ENCODE assay signal across 5 cellular contexts in genomic region chr5:154750641-154751040, GRCh38. TPM values are rescaled to one million over a fixed set of nuclear protein-coding genes. Genes with fewer than 3 reads are reported as not detected.
A peak's percentile ranks its signal among the peaks of the same experiment; 100 is the strongest.
DNase-seq lines count a peak whose midpoint lies in the region; ATAC-seq, FAIRE-seq and TF ChIP-seq lines count a peak whose summit lies in the region.
"Not testable (repeated sequence)": the region's sequence is repeated elsewhere in the genome, so short reads cannot be mapped to it uniquely, and the experiment has no call there.

No MANE protein-coding gene starts in this region.

- 80% methylated on average over 2 of the region's 2 CpGs for WGBS in K562 (ENCODE audit: insufficient coverage, low coverage, missing lambda C conversion rate)
- 87% methylated on average over 2 of the region's 2 CpGs for WGBS in HepG2 (ENCODE audit: low lambda C conversion rate)

- TF ChIP-seq POLR2A in K562 (conservative IDR thresholded peaks at IDR 0.05); HepG2 (IDR thresholded peaks at IDR 0.05; ENCODE audit: insufficient read depth in 1 of 2, low read depth in 2 of 2, low read length in 2 of 2): not testable (repeated sequence)

- not testable (repeated sequence) for H3K4me3 Mint-ChIP-seq in WTC11

- not testable (repeated sequence) for FAIRE-seq in K562 (lab: Jason Lieb, UNC); HepG2 (lab: Jason Lieb, UNC)

- H3K27me3 ChIP-seq in K562 (ENCODE audit: control insufficient read depth in 2 of 2, insufficient read depth in 2 of 2, low read length in 2 of 2); HepG2 (ENCODE audit: control insufficient read depth in 1 of 2, insufficient read depth in 2 of 2, low read length in 2 of 2): not testable (repeated sequence)

- not testable (repeated sequence) for H3K9me1 ChIP-seq in K562 (ENCODE audit: control insufficient read depth, insufficient read depth, low read length)

- not testable (repeated sequence) for TF ChIP-seq RAD21 in K562 (CRISPR knock-in tag; conservative IDR thresholded peaks at IDR 0.05 in 1 of 2, IDR thresholded peaks at IDR 0.05 in 1 of 2); HepG2 (CRISPR knock-in tag; IDR thresholded peaks at IDR 0.05)

- not testable (repeated sequence) for H3K27ac Mint-ChIP-seq in WTC11

- not testable (repeated sequence) for H3K4me2 ChIP-seq in K562 (ENCODE audit: insufficient read depth, low read length); HepG2 (ENCODE audit: low read depth, low read length)

- POLR2A ChIA-PET in HEK293 (lab: Yijun Ruan, JAX); WTC11 (lab: Charles Lee); HepG2 (lab: Yijun Ruan, JAX): not testable (repeated sequence)
- POLR2A ChIA-PET in K562 (lab: Yijun Ruan, JAX) = interaction anchor here (0.6 kb wide), 1 partner anchor 16 kb away, joined by 5 read pairs; no protein-coding TSS in a partner anchor

- ATAC-seq in WTC11, K562, HepG2: not testable (repeated sequence)

- not testable (repeated sequence) for H3K36me3 ChIP-seq in HEK293 (ENCODE audit: control insufficient read depth in 2 of 2, insufficient read depth in 1 of 2, low read length in 2 of 2); K562 (ENCODE audit: control insufficient read depth, insufficient read depth, low read length); HepG2 (replicated peaks in 1 of 2; ENCODE audit: control insufficient read depth in 1 of 2, insufficient read depth in 2 of 2, low read length in 2 of 2)

- peaks cover 21% of the 10 kb centered on the region for H3K79me2 ChIP-seq in K562 (ENCODE audit: control insufficient read depth, insufficient read depth, low read length)
- not testable (repeated sequence) for H3K79me2 ChIP-seq in HepG2 (ENCODE audit: insufficient read depth, low read length)

- TF ChIP-seq CTCF in HEK293 (tag by site-specific recombination; IDR thresholded peaks at IDR 0.05); WTC11 (IDR thresholded peaks at IDR 0.05); K562 (IDR thresholded peaks at IDR 0.05 in 2 of 3, conservative IDR thresholded peaks at IDR 0.05 in 1 of 3; ENCODE audit: insufficient read depth in 2 of 3, low read depth in 1 of 3, low read length in 3 of 3); HepG2 (CRISPR knock-in tag; IDR thresholded peaks at IDR 0.05): not testable (repeated sequence)

- H3K9me3 Mint-ChIP-seq in WTC11 = not testable (repeated sequence)

- H3K27me3 Mint-ChIP-seq in WTC11 (ENCODE audit: low read depth) = not testable (repeated sequence)

- not testable (repeated sequence) for DNase-seq in WTC11 (ENCODE audit: low spot score); K562 (ENCODE audit: extremely low read depth in 1 of 4, low spot score in 3 of 4); HepG2 (ENCODE audit: low spot score)
- DNase-seq in activated effector memory CD4-positive, alpha-beta T cell treated with anti-CD3 and anti-CD28 coated beads, Interleukin-2, amount 50 U/mL, for 16 hours = peak; percentile 10

- not testable (repeated sequence) for BruUV-seq in K562 (replicated peaks; lab: Mats Ljungman, UMichigan); HepG2 (replicated peaks; lab: Mats Ljungman, UMichigan)

- H3K27ac ChIP-seq in HEK293 (ENCODE audit: extremely low read depth, low read depth, low read length); K562 (ENCODE audit: extremely low read depth, low read depth, low read length); HepG2 (ENCODE audit: extremely low read length, insufficient read depth, low read length): not testable (repeated sequence)

- H3K4me1 Mint-ChIP-seq in WTC11 = peaks cover 36% of the 10 kb centered on the region

- in situ Hi-C loops in K562 (cut with MboI) = not testable (repeated sequence)
- in situ Hi-C loops in HepG2 (cut with HindIII; ENCODE audit: extremely low pct_ligation_motif_present, low pct_unique_long_range_greater_than_20kb) = loop anchor here (10.0 kb wide), 1 partner anchor 96 kb away; no protein-coding TSS in a partner anchor

- H3K4me1 ChIP-seq in HEK293 (ENCODE audit: control insufficient read depth, insufficient read depth, low read length) = not testable (repeated sequence)
- peaks cover 12 to 21% of the 10 kb centered on the region in 2 experiments for H3K4me1 ChIP-seq in K562 (replicated peaks in 1 of 2; ENCODE audit: control insufficient read depth in 2 of 2, insufficient read depth in 2 of 2, low read length in 2 of 2)
- H3K4me1 ChIP-seq in HepG2 (ENCODE audit: insufficient read depth, low read length) = peaks cover 29% of the 10 kb centered on the region

- H4K20me1 ChIP-seq in K562 (replicated peaks; ENCODE audit: control insufficient read depth, insufficient read depth, low read length); HepG2 (ENCODE audit: insufficient read depth, low read length): not testable (repeated sequence)

- not testable (repeated sequence) for H3K4me3 ChIP-seq in HEK293 (ENCODE audit: low read depth, low read length); K562; HepG2 (replicated peaks in 1 of 3; ENCODE audit: insufficient read depth in 1 of 3, low read depth in 2 of 3, low read length in 3 of 3)

- intact Hi-C loops in K562 (cut with micrococcal nuclease); HepG2 (cut with micrococcal nuclease; ENCODE audit: unreplicated experiment): not testable (repeated sequence)

- not testable (repeated sequence) for H3K36me3 Mint-ChIP-seq in WTC11

- H3K9me3 ChIP-seq in HEK293 (ENCODE audit: control insufficient read depth, insufficient read depth, low read depth, low read length); K562 (replicated peaks; ENCODE audit: control insufficient read depth, insufficient read depth, low read depth, low read length); HepG2 (ENCODE audit: low read length): not testable (repeated sequence)

- not testable (repeated sequence) for TF ChIP-seq EP300 in K562 (IDR thresholded peaks at IDR 0.05; ENCODE audit: low read length); HepG2 (IDR thresholded peaks at IDR 0.05; ENCODE audit: low read depth in 2 of 2, low read length in 2 of 2); HepG2 (CRISPR knock-in tag; IDR thresholded peaks at IDR 0.05; ENCODE audit: borderline replicate concordance)

- H2AFZ ChIP-seq in K562 (ENCODE audit: low read depth, low read length); HepG2 (ENCODE audit: low read length): not testable (repeated sequence)

- H3K9ac ChIP-seq in K562 (ENCODE audit: insufficient read depth in 1 of 2, low read depth in 2 of 2, low read length in 2 of 2); HepG2 (ENCODE audit: insufficient read depth, low read depth, low read length): not testable (repeated sequence)

- CTCF ChIA-PET in HEK293 (lab: Yijun Ruan, JAX) = interaction anchor here (0.6 kb wide), 1 partner anchor 168 kb away, joined by 7 read pairs; no protein-coding TSS in a partner anchor
- CTCF ChIA-PET in WTC11 (lab: Charles Lee); K562 (lab: Yijun Ruan, JAX; ENCODE audit: low intra/inter-chr PET ratio); HepG2 (lab: Yijun Ruan, JAX; ENCODE audit: low intra/inter-chr PET ratio, low total read pairs): not testable (repeated sequence)

RNA-seq across cellular contexts. Expression of gene LARP1, which starts 4.5 kb away (rescaled TPM):
- 360 to 406 TPM (median 378 TPM) in 3 replicates for total RNA-seq in WTC11 (2021)
- total RNA-seq in K562 (2011; cell fraction: chromatin; rRNA removed; ENCODE audit: low replicate concordance) = 329 and 371 TPM in 2 replicates
- 172 and 190 TPM in 2 replicates for total RNA-seq in K562 (2011; cell fraction: nucleolus; rRNA removed)
- 207 and 246 TPM in 2 replicates for total RNA-seq in K562 (2011; cell fraction: nucleoplasm; rRNA removed)
- total RNA-seq in K562 (2014; rRNA removed) = 80.4 and 108 TPM in 2 replicates
- total RNA-seq in K562 (2014; rRNA removed; fragmentation: Illumina TruSeq; extraction: Trizol) = 103 and 123 TPM in 2 replicates
- total RNA-seq in K562 (2015; rRNA removed; fragmentation: Illumina TruSeq; extraction: Trizol) = 92.0 and 99.1 TPM in 2 replicates
- total RNA-seq in K562 (2021) = 267 and 300 TPM in 2 replicates
- 74.2 and 82.6 TPM in 2 replicates for polyA plus RNA-seq in K562 (2011; rRNA removed)
- 50.4 and 50.8 TPM in 2 replicates for polyA plus RNA-seq in K562 (2011; cell fraction: cytosol; rRNA removed)
- polyA plus RNA-seq in K562 (2011; cell fraction: nucleus; rRNA removed) = 249 and 279 TPM in 2 replicates
- polyA plus RNA-seq in K562 (2012) = 72.9 and 116 TPM in 2 replicates
- 184 and 201 TPM in 2 replicates for polyA plus RNA-seq in K562 (2014; fragmentation: Illumina TruSeq; extraction: Trizol)
- 10 to 100 TPM; 22.6 to 54.7 TPM for polyA plus RNA-seq in K562 (2014; fragmentation: Nextera tagmentation; extraction: Ambion mirVana)
- polyA plus RNA-seq in K562 (2014; rRNA removed) = 113 and 114 TPM in 2 replicates
- 95.4 and 99.1 TPM in 2 replicates for polyA minus RNA-seq in K562 (2011; rRNA and poly(A)+ RNA removed)
- polyA minus RNA-seq in K562 (2011; cell fraction: cytosol; rRNA and poly(A)+ RNA removed) = 92.4 and 104 TPM in 2 replicates
- polyA minus RNA-seq in K562 (2011; cell fraction: nucleus; rRNA and poly(A)+ RNA removed) = 77.0 and 118 TPM in 2 replicates
- 61.4 and 68.5 TPM in 2 replicates for total RNA-seq in HepG2 (2016; rRNA removed; fragmentation: Illumina TruSeq; extraction: Trizol)
- 8.7 and 8.9 TPM in 2 replicates for total RNA-seq in HepG2 (2016; cell fraction: cytosol; rRNA removed; fragmentation: Illumina TruSeq; extraction: Trizol; ENCODE audit: low read depth)
- total RNA-seq in HepG2 (2016; cell fraction: insoluble cytoplasmic fraction; rRNA removed; fragmentation: Illumina TruSeq; extraction: Trizol) = 57.6 and 62.0 TPM in 2 replicates
- 36.8 and 41.2 TPM in 2 replicates for total RNA-seq in HepG2 (2016; cell fraction: membrane; rRNA removed; fragmentation: Illumina TruSeq; extraction: Trizol)
- total RNA-seq in HepG2 (2016; cell fraction: nucleus; rRNA removed; fragmentation: Illumina TruSeq; extraction: Trizol) = 72.6 and 80.1 TPM in 2 replicates
- polyA plus RNA-seq in HepG2 (2011; rRNA removed) = 45.2 and 52.0 TPM in 2 replicates
- polyA plus RNA-seq in HepG2 (2011; cell fraction: cytosol; rRNA removed) = 29.4 and 31.7 TPM in 2 replicates
- polyA plus RNA-seq in HepG2 (2011; cell fraction: nucleus; rRNA removed) = 74.2 and 76.9 TPM in 2 replicates
- 59.4 and 62.0 TPM in 2 replicates for polyA plus RNA-seq in HepG2 (2012)
- polyA plus RNA-seq in HepG2 (2016; cell fraction: cytosol; fragmentation: Illumina TruSeq; extraction: Trizol; ENCODE audit: low read depth) = 4.0 and 4.5 TPM in 2 replicates
- 69.6 and 92.6 TPM in 2 replicates for polyA plus RNA-seq in HepG2 (2016; cell fraction: insoluble cytoplasmic fraction; fragmentation: Illumina TruSeq; extraction: Trizol; ENCODE audit: low read depth)
- polyA plus RNA-seq in HepG2 (2016; cell fraction: membrane; fragmentation: Illumina TruSeq; extraction: Trizol; ENCODE audit: low read depth) = 15.3 and 19.6 TPM in 2 replicates
- polyA plus RNA-seq in HepG2 (2016; cell fraction: nucleus; fragmentation: Illumina TruSeq; extraction: Trizol; ENCODE audit: insufficient read depth, low read depth) = 143 and 158 TPM in 2 replicates
- polyA minus RNA-seq in HepG2 (2011; rRNA and poly(A)+ RNA removed; ENCODE audit: low replicate concordance) = 72.7 and 144 TPM in 2 replicates
- 40.8 and 53.5 TPM in 2 replicates for polyA minus RNA-seq in HepG2 (2011; cell fraction: cytosol; rRNA and poly(A)+ RNA removed)
- 66.0 and 100 TPM in 2 replicates for polyA minus RNA-seq in HepG2 (2011; cell fraction: nucleus; rRNA and poly(A)+ RNA removed)
